Comparison of ENCODE assay signal across 18 cellular contexts in genomic region chr4:38519671-38520070, GRCh38.
"Had no signal": no experiment of that assay in that cellular context is flagged by ENCODE, and none has a peak within 500 bp of the region (broad histone marks: within the 10 kb centered on the region; RNA-seq: fewer than 3 reads in every experiment).

No MANE protein-coding gene starts in this region.

- H3K4me1 ChIP-seq: ascending aorta, psoas muscle had no signal

- H3K27ac Mint-ChIP-seq: activated CD4-positive, alpha-beta T cell treated with anti-CD3 and anti-CD28 coated beads, Interleukin-2, amount 10 ng/mL, durations not matched to agents 24 days and 14 days; activated CD8-positive, alpha-beta T cell treated with anti-CD3 and anti-CD28 coated beads, Interleukin-2, amount 10 ng/mL, durations not matched to agents 7 days and 5 days; stimulated activated naive CD8-positive, alpha-beta T cell treated with anti-CD3 and anti-CD28 coated beads, Interleukin-15, Interleukin-2, amounts not matched to agents 100 ng/mL and 50 ng/mL, for 24 hours had no signal

- H3K4me3 Mint-ChIP-seq: activated CD4-positive, alpha-beta T cell treated with anti-CD3 and anti-CD28 coated beads, Interleukin-2, amount 10 ng/mL, durations not matched to agents 24 days and 14 days; activated CD8-positive, alpha-beta T cell treated with anti-CD3 and anti-CD28 coated beads, Interleukin-2, amount 10 ng/mL, durations not matched to agents 7 days and 5 days; immature natural killer cell; naive B cell; stimulated activated naive CD8-positive, alpha-beta T cell treated with anti-CD3 and anti-CD28 coated beads, Interleukin-15, Interleukin-2, amounts not matched to agents 100 ng/mL and 50 ng/mL, for 24 hours had no signal

- H3K27me3 ChIP-seq: ascending aorta, heart left ventricle, suprapubic skin, upper lobe of left lung had no signal

- H3K36me3 Mint-ChIP-seq: naive B cell had no signal

- H3K9me3 ChIP-seq: ascending aorta, heart left ventricle, psoas muscle, suprapubic skin, upper lobe of left lung had no signal

- H3K27me3 Mint-ChIP-seq: stimulated activated naive CD8-positive, alpha-beta T cell treated with anti-CD3 and anti-CD28 coated beads, Interleukin-15, Interleukin-2, amounts not matched to agents 100 ng/mL and 50 ng/mL, for 24 hours had no signal

- DNase-seq: activated CD4-positive, alpha-beta T cell treated with anti-CD3 and anti-CD28 coated beads, Interleukin-2, amount 10 ng/mL, durations not matched to agents 24 days and 14 days; activated CD4-positive, CD25-positive, alpha-beta regulatory T cell; activated CD8-positive, alpha-beta memory T cell treated with anti-CD3 and anti-CD28 coated beads, Interleukin-2, amount 50 U/mL, for 4 hours; activated CD8-positive, alpha-beta T cell treated with anti-CD3 and anti-CD28 coated beads, Interleukin-2, amount 10 ng/mL, durations not matched to agents 7 days and 5 days; activated T-cell treated with anti-CD3 and anti-CD28 coated beads, Interleukin-2, amount 50 U/mL, for 48 hours; heart left ventricle; immature natural killer cell; naive B cell; occipital lobe; psoas muscle; T-helper 2 cell; upper lobe of left lung had no signal

- ATAC-seq: activated CD8-positive, alpha-beta T cell treated with anti-CD3 and anti-CD28 coated beads, Interleukin-2, amount 10 ng/mL, durations not matched to agents 7 days and 5 days; heart left ventricle; psoas muscle; sciatic nerve had no signal

- H3K27ac ChIP-seq: ascending aorta, epithelial cell of prostate, psoas muscle, suprapubic skin, upper lobe of left lung had no signal

- H3K4me3 ChIP-seq: ascending aorta, heart left ventricle, lung, psoas muscle, suprapubic skin, upper lobe of left lung had no signal

- H3K9me3 Mint-ChIP-seq: activated CD4-positive, alpha-beta T cell treated with anti-CD3 and anti-CD28 coated beads, Interleukin-2, amount 10 ng/mL, durations not matched to agents 24 days and 14 days; immature natural killer cell; naive B cell; stimulated activated naive CD8-positive, alpha-beta T cell treated with anti-CD3 and anti-CD28 coated beads, Interleukin-15, Interleukin-2, amounts not matched to agents 100 ng/mL and 50 ng/mL, for 24 hours had no signal

- H3K36me3 ChIP-seq: ascending aorta, heart left ventricle, suprapubic skin, upper lobe of left lung had no signal
